ENCODE assay signal across 11 cellular contexts in the genomic region with DNA sequence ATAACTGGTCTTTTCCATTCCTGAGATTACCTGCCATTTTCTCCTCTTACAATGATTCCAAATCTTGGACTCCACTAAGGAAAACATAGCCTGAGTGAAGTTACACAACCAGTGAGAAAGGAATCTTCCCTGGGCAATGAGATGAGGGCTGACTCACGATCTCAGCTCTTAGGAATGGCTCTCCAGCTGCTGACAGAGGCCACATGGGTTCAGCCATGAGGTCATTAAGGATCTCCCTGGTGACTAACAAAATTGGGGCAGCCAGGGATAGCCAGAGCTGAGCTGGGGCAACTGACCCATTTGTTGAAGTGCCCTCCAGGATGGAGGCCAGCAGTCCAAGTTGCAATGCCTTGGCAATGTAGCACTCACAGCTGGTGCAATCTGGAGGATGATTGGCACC.
A peak's percentile ranks its signal among the peaks of the same experiment; 100 is the strongest.
DNase-seq lines count a peak whose midpoint lies in the region; ATAC-seq and TF ChIP-seq lines count a peak whose summit lies in the region.
"Had no signal": no experiment of that assay in that cellular context is flagged by ENCODE, and none has a peak within 500 bp of the region (broad histone marks: within the 10 kb centered on the region; RNA-seq: fewer than 3 reads in every experiment).

No MANE protein-coding gene starts in this region.

- ATAC-seq in SK-N-SH treated with all-trans-retinoic acid at 6 μM for 48 hours (peak; percentile 86), foreskin keratinocyte (peak; percentile 81), HG02938 (IDR thresholded peaks at IDR 0.05; ENCODE audit: unreplicated experiment) (no peak), GM19455 (IDR thresholded peaks at IDR 0.05; ENCODE audit: unreplicated experiment) (no peak)

- DNase-seq in EH (ENCODE audit: low read depth) (peak; percentile 98), foreskin keratinocyte (peak; percentile 76 to 90), progenitor cell of endocrine pancreas (ENCODE audit: low spot score, unreplicated experiment) (no peak), HUDEP-2 (lab: John Stamatoyannopoulos, UW; ENCODE audit: unreplicated experiment in 76 of 76) (no peak), NCI-H748 treated with DMSO at 0.1 percent for 48 hours (lab: John Stamatoyannopoulos, UW) (no peak)
- DNase-seq: MM.1S had no signal

- peaks cover under 1% of the 10 kb centered on the region for H3K36me3 Mint-ChIP-seq in progenitor cell of endocrine pancreas (ENCODE audit: insufficient read depth)

- peaks cover 7% of the 10 kb centered on the region for H3K4me1 Mint-ChIP-seq in progenitor cell of endocrine pancreas (ENCODE audit: low read depth)

- H3K27me3 ChIP-seq in foreskin keratinocyte = no peaks in the 10 kb centered on the region
- H3K27me3 ChIP-seq: breast epithelium had no signal

- no peak overlapping the region for H3K27ac ChIP-seq in foreskin keratinocyte

- H3K27me3 Mint-ChIP-seq in progenitor cell of endocrine pancreas = peaks cover 4% of the 10 kb centered on the region

- peaks cover 6% of the 10 kb centered on the region for H3K9me3 Mint-ChIP-seq in progenitor cell of endocrine pancreas (ENCODE audit: low read depth)

- no peak for TF ChIP-seq CTCF in foreskin keratinocyte (conservative IDR thresholded peaks at IDR 0.05)
- TF ChIP-seq CTCF in progenitor cell of endocrine pancreas (IDR thresholded peaks at IDR 0.05; ENCODE audit: unreplicated experiment) = no peak

- no peak overlapping the region for H3K4me3 Mint-ChIP-seq in progenitor cell of endocrine pancreas (ENCODE audit: low read depth)
- H3K4me3 Mint-ChIP-seq: memory B cell had no signal

- peak overlapping the region; percentile 15 for H3K27ac Mint-ChIP-seq in progenitor cell of endocrine pancreas
- H3K27ac Mint-ChIP-seq: memory B cell had no signal

- peaks cover 17% of the 10 kb centered on the region for H3K4me1 ChIP-seq in foreskin keratinocyte
- H3K4me1 ChIP-seq: breast epithelium had no signal

TF ChIP-seq in SK-N-SH treated with all-trans-retinoic acid at 6 μM for 48 hours, 23 proteins besides CTCF, POLR2A, EP300 and RAD21:
- TF ChIP-seq TCF4 (CRISPR knock-in tag; IDR thresholded peaks at IDR 0.05; ENCODE audit: borderline replicate concordance) (no peak), OSR1 (CRISPR knock-in tag; IDR thresholded peaks at IDR 0.05) (no peak), ISL1 (CRISPR knock-in tag; IDR thresholded peaks at IDR 0.05) (no peak), CSDC2 (CRISPR knock-in tag; IDR thresholded peaks at IDR 0.05) (no peak)
- TF ChIP-seq, protein P1, sequence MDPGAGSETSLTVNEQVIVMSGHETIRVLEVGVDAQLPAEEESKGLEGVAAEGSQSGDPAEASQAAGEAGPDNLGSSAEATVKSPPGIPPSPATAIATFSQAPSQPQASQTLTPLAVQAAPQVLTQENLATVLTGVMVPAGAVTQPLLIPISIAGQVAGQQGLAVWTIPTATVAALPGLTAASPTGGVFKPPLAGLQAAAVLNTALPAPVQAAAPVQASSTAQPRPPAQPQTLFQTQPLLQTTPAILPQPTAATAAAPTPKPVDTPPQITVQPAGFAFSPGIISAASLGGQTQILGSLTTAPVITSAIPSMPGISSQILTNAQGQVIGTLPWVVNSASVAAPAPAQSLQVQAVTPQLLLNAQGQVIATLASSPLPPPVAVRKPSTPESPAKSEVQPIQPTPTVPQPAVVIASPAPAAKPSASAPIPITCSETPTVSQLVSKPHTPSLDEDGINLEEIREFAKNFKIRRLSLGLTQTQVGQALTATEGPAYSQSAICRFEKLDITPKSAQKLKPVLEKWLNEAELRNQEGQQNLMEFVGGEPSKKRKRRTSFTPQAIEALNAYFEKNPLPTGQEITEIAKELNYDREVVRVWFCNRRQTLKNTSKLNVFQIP (CRISPR knock-in tag; IDR thresholded peaks at IDR 0.05; ENCODE audit: borderline replicate concordance, low read depth) = no peak

Comparison
In these comparisons a context has a peak if more than half of its experiments do, and no peak if none do; other contexts are left out.
1. DNase-seq: peak in EH (single experiment) and foreskin keratinocyte (2 of 2); none in progenitor cell of endocrine pancreas (single experiment), HUDEP-2 (0 of 76) and NCI-H748 treated with DMSO at 0.1 percent for 48 hours (single experiment).
2. ATAC-seq: peak in SK-N-SH treated with all-trans-retinoic acid at 6 μM for 48 hours (single experiment) and foreskin keratinocyte (single experiment); none in HG02938 (single experiment) and GM19455 (single experiment).